27 cellular contexts compared by ENCODE assay signal in the genomic region with DNA sequence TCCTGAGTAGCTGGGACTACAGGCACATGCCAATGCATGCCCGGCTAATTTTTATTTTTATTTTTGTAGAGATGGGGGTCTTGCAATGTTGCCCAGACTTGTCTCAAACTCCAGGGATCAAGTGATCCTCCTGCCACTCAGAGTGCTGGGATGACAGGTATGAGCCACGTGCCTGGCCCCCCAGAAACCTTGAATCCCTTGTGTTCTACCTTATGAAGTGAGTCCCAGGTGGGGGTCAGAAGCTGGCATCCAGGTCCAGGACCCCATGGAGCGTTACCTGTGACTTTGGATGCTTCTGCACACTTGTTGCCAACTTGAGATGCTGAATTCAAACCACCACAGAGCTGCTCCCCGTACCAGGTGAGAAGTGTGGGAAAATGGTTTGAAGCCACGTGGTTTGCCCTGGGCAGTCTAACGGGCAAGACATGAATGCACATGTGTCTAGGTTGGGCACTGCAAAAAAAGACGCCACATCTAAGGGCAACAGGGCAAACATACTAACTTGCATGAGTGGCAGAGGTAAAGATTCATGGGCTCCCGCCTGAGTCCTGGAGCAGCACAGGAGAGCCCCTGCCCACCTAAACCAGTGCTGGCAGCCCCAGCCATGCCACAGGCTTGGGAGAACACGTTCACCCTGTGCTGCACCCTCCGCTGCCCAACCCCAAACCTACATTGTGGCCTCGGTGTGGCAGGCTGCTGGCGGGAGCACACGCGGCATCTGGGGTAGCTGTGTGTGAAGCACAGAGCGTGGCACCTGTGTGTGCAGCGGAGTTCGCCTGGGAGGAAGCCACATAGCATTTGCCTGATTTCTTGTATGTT.
"Had no signal": no experiment of that assay in that cellular context is flagged by ENCODE, and none has a peak within 500 bp of the region (broad histone marks: within the 10 kb centered on the region; RNA-seq: fewer than 3 reads in every experiment).

No MANE protein-coding gene starts in this region.

- H3K9me3 ChIP-seq: gastrocnemius medialis had no signal

- ATAC-seq: activated CD4-positive, CD25-positive, alpha-beta regulatory T cell treated with anti-CD3 and anti-CD28 coated beads, Interleukin-2, amount 50 U/mL, for 24 hours; activated CD8-positive, alpha-beta T cell treated with anti-CD3 and anti-CD28 coated beads for 36 hours; activated T-cell treated with anti-CD3 and anti-CD28 coated beads, Interleukin-2, amount 50 U/mL, for 4 hours; activated T-helper 17 cell treated with anti-CD3 and anti-CD28 coated beads, Interleukin-2, amount 50 U/mL, for 72 hours; foreskin keratinocyte; gastrocnemius medialis; T-helper 17 cell had no signal

- H3K36me3 ChIP-seq: brain microvascular endothelial cell, gastrocnemius medialis, WERI-Rb-1 had no signal

- H3K4me3 ChIP-seq: coronary artery, dorsolateral prefrontal cortex, gastrocnemius medialis had no signal

- DNase-seq: activated B cell treated with CpG ODN at 0.5 μM for 24 hours; activated CD4-positive, alpha-beta T cell treated with anti-CD3 and anti-CD28 coated beads for 48 hours; activated CD4-positive, alpha-beta T cell treated with anti-CD3 and anti-CD28 coated beads, Interleukin-2, amount 50 U/mL, for 1 hour; activated CD4-positive, alpha-beta T cell treated with anti-CD3 and anti-CD28 coated beads, Interleukin-2, amount 50 U/mL, for 48 hours; activated CD8-positive, alpha-beta memory T cell treated with anti-CD3 and anti-CD28 coated beads for 24 hours; activated CD8-positive, alpha-beta T cell treated with anti-CD3 and anti-CD28 coated beads for 36 hours; activated effector memory CD4-positive, alpha-beta T cell treated with Interleukin-2 at 50 U/mL for 16 hours; activated gamma-delta T cell treated with Interleukin-2 at 50 U/mL for 16 hours; activated naive CD4-positive, alpha-beta T cell treated with anti-CD3 and anti-CD28 coated beads, Interleukin-2, amount 50 U/mL, for 16 hours; activated naive CD4-positive, alpha-beta T cell treated with Interleukin-2 at 50 U/mL for 16 hours; activated T-cell treated with anti-CD3 and anti-CD28 coated beads, Interleukin-2, amount 50 U/mL, for 4 hours; amniotic stem cell; anterior cingulate cortex; brain microvascular endothelial cell; dorsolateral prefrontal cortex; effector memory CD4-positive, alpha-beta T cell; foreskin keratinocyte; glutamatergic neuron; T-helper 1 cell; T-helper 17 cell; T1000; WERI-Rb-1 had no signal

- H3K27me3 ChIP-seq: brain microvascular endothelial cell, foreskin keratinocyte, gastrocnemius medialis had no signal

- H3K27ac ChIP-seq: brain microvascular endothelial cell, coronary artery, dorsolateral prefrontal cortex, epithelial cell of prostate, foreskin keratinocyte, WERI-Rb-1 had no signal
